19 cellular contexts compared by ENCODE assay signal in genomic region chr21:33754493-33754892, GRCh38.
"Had no signal": no experiment of that assay in that cellular context is flagged by ENCODE, and none has a peak within 500 bp of the region (broad histone marks: within the 10 kb centered on the region; RNA-seq: fewer than 3 reads in every experiment).

No MANE protein-coding gene starts in this region.

- H3K27me3 ChIP-seq: foreskin keratinocyte, upper lobe of left lung had no signal

- H3K4me3 Mint-ChIP-seq: activated CD4-positive, alpha-beta memory T cell treated with anti-CD3 and anti-CD28 coated beads, Interleukin-2, amount 10 ng/mL, durations not matched to agents 7 days and 5 days; activated naive CD4-positive, alpha-beta T cell treated with anti-CD3 and anti-CD28 coated beads, Interleukin-2, amount 50 U/mL, for 24 hours; activated T-cell treated with anti-CD3 and anti-CD28 coated beads, Interleukin-2, amount 50 U/mL, for 24 hours; immature natural killer cell; naive B cell; stimulated activated naive B cell treated with anti-CD40 and anti-IgM and Interleukin-4, amounts not matched to agents 10 μg/mL and 1 μg/mL and 100 μg/mL, for 72 hours; T-helper 17 cell had no signal

- H3K27ac ChIP-seq: foreskin keratinocyte, parathyroid adenoma, upper lobe of left lung had no signal

- H3K4me3 ChIP-seq: upper lobe of left lung had no signal

- ATAC-seq: foreskin keratinocyte; stimulated activated naive B cell treated with anti-CD40 and anti-IgM and Interleukin-4, amounts not matched to agents 10 μg/mL and 1 μg/mL and 100 μg/mL, for 72 hours; T-helper 17 cell had no signal

- H2AFZ ChIP-seq: parathyroid adenoma had no signal

- H3K9me3 ChIP-seq: upper lobe of left lung had no signal

- H3K27me3 Mint-ChIP-seq: activated CD4-positive, alpha-beta memory T cell treated with anti-CD3 and anti-CD28 coated beads, Interleukin-2, amount 10 ng/mL, durations not matched to agents 7 days and 5 days; activated naive CD4-positive, alpha-beta T cell treated with anti-CD3 and anti-CD28 coated beads, Interleukin-2, amount 50 U/mL, for 24 hours; activated T-cell treated with anti-CD3 and anti-CD28 coated beads, Interleukin-2, amount 50 U/mL, for 24 hours; naive B cell; stimulated activated naive B cell treated with anti-CD40 and anti-IgM and Interleukin-4, amounts not matched to agents 10 μg/mL and 1 μg/mL and 100 μg/mL, for 72 hours; T-helper 17 cell had no signal

- H3K36me3 Mint-ChIP-seq: activated naive CD4-positive, alpha-beta T cell treated with anti-CD3 and anti-CD28 coated beads, Interleukin-2, amount 50 U/mL, for 24 hours; immature natural killer cell; naive B cell; stimulated activated naive B cell treated with anti-CD40 and anti-IgM and Interleukin-4, amounts not matched to agents 10 μg/mL and 1 μg/mL and 100 μg/mL, for 72 hours had no signal

- H3K4me1 Mint-ChIP-seq: activated CD4-positive, alpha-beta memory T cell treated with anti-CD3 and anti-CD28 coated beads, Interleukin-2, amount 10 ng/mL, durations not matched to agents 7 days and 5 days; activated naive CD4-positive, alpha-beta T cell treated with anti-CD3 and anti-CD28 coated beads, Interleukin-2, amount 50 U/mL, for 24 hours; immature natural killer cell; naive B cell; stimulated activated naive B cell treated with anti-CD40 and anti-IgM and Interleukin-4, amounts not matched to agents 10 μg/mL and 1 μg/mL and 100 μg/mL, for 72 hours; T-helper 17 cell had no signal

- H3K9me3 Mint-ChIP-seq: activated CD4-positive, alpha-beta memory T cell treated with anti-CD3 and anti-CD28 coated beads, Interleukin-2, amount 10 ng/mL, durations not matched to agents 7 days and 5 days; activated naive CD4-positive, alpha-beta T cell treated with anti-CD3 and anti-CD28 coated beads, Interleukin-2, amount 50 U/mL, for 24 hours; activated T-cell treated with anti-CD3 and anti-CD28 coated beads, Interleukin-2, amount 50 U/mL, for 24 hours; immature natural killer cell; naive B cell; stimulated activated naive B cell treated with anti-CD40 and anti-IgM and Interleukin-4, amounts not matched to agents 10 μg/mL and 1 μg/mL and 100 μg/mL, for 72 hours had no signal

- H3K4me1 ChIP-seq: foreskin keratinocyte, parathyroid adenoma, upper lobe of left lung had no signal

- H3K79me2 ChIP-seq: parathyroid adenoma had no signal

- H3K9ac ChIP-seq: parathyroid adenoma had no signal

- FAIRE-seq: endothelial cell of umbilical vein had no signal

- DNase-seq: activated CD4-positive, alpha-beta memory T cell treated with anti-CD3 and anti-CD28 coated beads, Interleukin-2, amount 10 ng/mL, durations not matched to agents 7 days and 5 days; activated CD4-positive, alpha-beta T cell treated with anti-CD3 and anti-CD28 coated beads for 4 hours; activated effector memory CD4-positive, alpha-beta T cell treated with anti-CD3 and anti-CD28 coated beads, Interleukin-2, amount 50 U/mL, for 16 hours; activated T-cell treated with anti-CD3 and anti-CD28 coated beads, Interleukin-2, amount 50 U/mL, for 24 hours; effector CD8-positive, alpha-beta T cell; glutamatergic neuron; immature natural killer cell; left cardiac atrium; naive B cell; retina; stimulated activated CD4-positive, alpha-beta T cell treated with anti-CD3 and anti-CD28 coated beads, Interleukin-15, amount 100 ng/mL, for 24 hours; stimulated activated CD4-positive, alpha-beta T cell treated with anti-CD3 and anti-CD28 coated beads, Interleukin-4, amount 100 ng/mL, for 1 hour; stimulated activated naive B cell treated with anti-CD40 and anti-IgM and Interleukin-4, amounts not matched to agents 10 μg/mL and 1 μg/mL and 100 μg/mL, for 72 hours; T-helper 17 cell; upper lobe of left lung had no signal

- H3K27ac Mint-ChIP-seq: activated CD4-positive, alpha-beta memory T cell treated with anti-CD3 and anti-CD28 coated beads, Interleukin-2, amount 10 ng/mL, durations not matched to agents 7 days and 5 days; activated naive CD4-positive, alpha-beta T cell treated with anti-CD3 and anti-CD28 coated beads, Interleukin-2, amount 50 U/mL, for 24 hours; activated T-cell treated with anti-CD3 and anti-CD28 coated beads, Interleukin-2, amount 50 U/mL, for 24 hours; immature natural killer cell; naive B cell; stimulated activated naive B cell treated with anti-CD40 and anti-IgM and Interleukin-4, amounts not matched to agents 10 μg/mL and 1 μg/mL and 100 μg/mL, for 72 hours; T-helper 17 cell had no signal
